In genomic region chr2:189540551-189540950, GRCh38 we compare ENCODE assay signal across 21 cellular contexts. TPM values are rescaled to one million over a fixed set of nuclear protein-coding genes. Genes with fewer than 3 reads are reported as not detected.
DNase-seq lines count a peak whose midpoint lies in the region; ATAC-seq and TF ChIP-seq lines count a peak whose summit lies in the region.
"Had no signal": no experiment of that assay in that cellular context is flagged by ENCODE, and none has a peak within 500 bp of the region (broad histone marks: within the 10 kb centered on the region; RNA-seq: fewer than 3 reads in every experiment).

No MANE protein-coding gene starts in this region.

- H3K36me3 ChIP-seq in gastroesophageal sphincter (no peaks in the 10 kb centered on the region), thoracic aorta (no peaks in the 10 kb centered on the region)
- H3K36me3 ChIP-seq: BE2C had no signal

- H3K36me3 Mint-ChIP-seq in CD14-positive monocyte = no peaks in the 10 kb centered on the region

- intact Hi-C loops in CD14-positive monocyte (cut with micrococcal nuclease) = no loop called here

- H3K27ac ChIP-seq in gastroesophageal sphincter (peak overlapping the region; percentile 18 to 87 (median 62)), thoracic aorta (peak overlapping the region; percentile 53 to 58)

- peaks cover 0 to 10% (median 4%) of the 10 kb centered on the region in 7 donors for H3K9me3 Mint-ChIP-seq in CD14-positive monocyte
- H3K9me3 Mint-ChIP-seq: CD4-positive, alpha-beta T cell had no signal

- H3K27me3 ChIP-seq in gastroesophageal sphincter (no peaks in the 10 kb centered on the region), thoracic aorta (replicated peaks; ENCODE audit: insufficient read depth) (no peaks in the 10 kb centered on the region)
- H3K27me3 ChIP-seq: BE2C had no signal

- H3K9me3 ChIP-seq in gastroesophageal sphincter (no peaks in the 10 kb centered on the region), thoracic aorta (no peaks in the 10 kb centered on the region)
- H3K9me3 ChIP-seq: BE2C had no signal

- no peak overlapping the region for H3K4me3 Mint-ChIP-seq in CD14-positive monocyte
- H3K4me3 Mint-ChIP-seq: CD4-positive, alpha-beta T cell had no signal

- ATAC-seq in gastroesophageal sphincter (no peak), thoracic aorta (ENCODE audit: insufficient number of reproducible peaks, low FRiP score, low read depth) (no peak)
- ATAC-seq: GM12878, HCT116, K562 had no signal

- H3K4me1 Mint-ChIP-seq in CD14-positive monocyte = peaks cover 15% of the 10 kb centered on the region

- H3K4me3 ChIP-seq in epithelial cell of esophagus (ENCODE audit: low read length) (no peak overlapping the region), gastroesophageal sphincter (no peak overlapping the region), thoracic aorta (no peak overlapping the region)
- H3K4me3 ChIP-seq: GM12878, K562 had no signal

- TF ChIP-seq CTCF in epithelial cell of esophagus (IDR thresholded peaks at IDR 0.05; ENCODE audit: insufficient read depth, low read depth, low read length, missing control alignments) = no peak
- no peak for TF ChIP-seq CTCF in gastroesophageal sphincter (IDR thresholded peaks at IDR 0.05)
- no peak for TF ChIP-seq CTCF in thoracic aorta (IDR thresholded peaks at IDR 0.05)
- TF ChIP-seq CTCF in CD14-positive monocyte (IDR thresholded peaks at IDR 0.05) = no peak

- no peak for TF ChIP-seq POLR2A in gastroesophageal sphincter (IDR thresholded peaks at IDR 0.05)

- DNase-seq in HT-29 (ENCODE audit: low spot score) (peak; percentile 62), epithelial cell of esophagus (ENCODE audit: low read depth) (peak; percentile 77), thoracic aorta (ENCODE audit: low spot score) (no peak), SKM-1 treated with dmso at 0.1 percent for 144 hours (lab: John Stamatoyannopoulos, UW; ENCODE audit: unreplicated experiment) (no peak), CD14-positive monocyte (ENCODE audit: low spot score) (no peak), NCI-H446 (lab: John Stamatoyannopoulos, UW) (no peak)
- DNase-seq: BE2C; CD4-positive, alpha-beta T cell; DMS153; EL; GOT3; NCI-H1105 treated with DMSO at 0.1 percent for 48 hours; NCI-H1694; NCI-H2081 treated with DMSO at 0.1 percent for 48 hours; NCI-H774; RPMI8226; SHP77 treated with DMSO at 0.1 percent for 48 hours had no signal

- TF ChIP-seq EP300 in gastroesophageal sphincter (IDR thresholded peaks at IDR 0.05) = no peak

- H3K4me1 ChIP-seq in gastroesophageal sphincter (peaks cover 3 to 48% (median 21%) of the 10 kb centered on the region in 3 donors), thoracic aorta (ENCODE audit: control insufficient read depth in 1 of 2, low read depth in 2 of 2) (peaks cover 12 to 52% of the 10 kb centered on the region in 2 donors)

- H3K27ac Mint-ChIP-seq in CD14-positive monocyte = no peak overlapping the region
- H3K27ac Mint-ChIP-seq: CD4-positive, alpha-beta T cell had no signal

- 67 to 83% methylated on average over 1 of the region's 1 CpG for WGBS in gastroesophageal sphincter (ENCODE audit: low coverage in 1 of 2), 2 donors

- peaks cover 0 to 7% (median 0%) of the 10 kb centered on the region in 3 donors for H3K27me3 Mint-ChIP-seq in CD14-positive monocyte (ENCODE audit: low read depth in 3 of 3)
- H3K27me3 Mint-ChIP-seq: CD4-positive, alpha-beta T cell had no signal

RNA-seq across cellular contexts. Expression of gene SLC40A1, which starts 40.0 kb away (rescaled TPM):
- 85.1 and 87.6 TPM in 2 replicates for total RNA-seq in HT-29 (2014; rRNA removed; shearing (Covaris generic))
- total RNA-seq in gastroesophageal sphincter = 10 to 100 TPM; 32.1 to 96.3 (median 57.2) TPM
- total RNA-seq in thoracic aorta = 100 to 1,000 TPM in 1 of 2 donors, 10 to 100 TPM in 1; 76.5 to 118 TPM
- 10 to 100 TPM; 90.4 to 91.6 TPM for polyA plus RNA-seq in CD14-positive monocyte

Comparison
In these comparisons a context has a peak if more than half of its experiments do, and no peak if none do; other contexts are left out.
1. DNase-seq: peak in HT-29 (single experiment) and epithelial cell of esophagus (single experiment); none in thoracic aorta (single experiment), SKM-1 treated with dmso at 0.1 percent for 144 hours (single experiment), CD14-positive monocyte (single experiment) and NCI-H446 (0 of 2).